Comparison of ENCODE assay signal across 14 cellular contexts in genomic region chr22:19991395-19991644, GRCh38.
"Had no signal": no experiment of that assay in that cellular context is flagged by ENCODE, and none has a peak within 500 bp of the region (broad histone marks: within the 10 kb centered on the region; RNA-seq: fewer than 3 reads in every experiment).

No MANE protein-coding gene starts in this region.

- H3K36me3 ChIP-seq: neutrophil, right lobe of liver had no signal

- H3K9me3 Mint-ChIP-seq: activated naive CD4-positive, alpha-beta T cell treated with anti-CD3 and anti-CD28 coated beads, Interleukin-2, amount 50 U/mL, for 24 hours; activated T-cell treated with anti-CD3 and anti-CD28 coated beads, Interleukin-2, amount 50 U/mL, for 24 hours; naive thymus-derived CD4-positive, alpha-beta T cell; stimulated activated naive CD8-positive, alpha-beta T cell treated with anti-CD3 and anti-CD28 coated beads, Interleukin-15, amount 100 ng/mL, for 72 hours had no signal

- H3K4me3 ChIP-seq: right lobe of liver had no signal

- H3K36me3 Mint-ChIP-seq: activated CD8-positive, alpha-beta memory T cell treated with anti-CD3 and anti-CD28 coated beads, Interleukin-2, amount 10 ng/mL, durations not matched to agents 7 days and 5 days; activated naive CD4-positive, alpha-beta T cell treated with anti-CD3 and anti-CD28 coated beads, Interleukin-2, amount 50 U/mL, for 24 hours; naive thymus-derived CD4-positive, alpha-beta T cell had no signal

- H3K4me1 ChIP-seq: foreskin keratinocyte had no signal

- ATAC-seq: activated CD8-positive, alpha-beta memory T cell treated with anti-CD3 and anti-CD28 coated beads, Interleukin-2, amount 10 ng/mL, durations not matched to agents 7 days and 5 days; foreskin keratinocyte; naive thymus-derived CD4-positive, alpha-beta T cell; right lobe of liver; stimulated activated naive CD8-positive, alpha-beta T cell treated with anti-CD3 and anti-CD28 coated beads, Interleukin-15, amount 100 ng/mL, for 72 hours; T-helper 17 cell had no signal

- DNase-seq: activated CD4-positive, CD25-positive, alpha-beta regulatory T cell; activated CD8-positive, alpha-beta memory T cell treated with anti-CD3 and anti-CD28 coated beads, Interleukin-2, amount 10 ng/mL, durations not matched to agents 7 days and 5 days; activated effector memory CD4-positive, alpha-beta T cell treated with Interleukin-2 at 50 U/mL for 16 hours; activated T-cell treated with anti-CD3 and anti-CD28 coated beads, Interleukin-2, amount 50 U/mL, for 24 hours; foreskin keratinocyte; mammary epithelial cell; naive thymus-derived CD4-positive, alpha-beta T cell; stimulated activated CD4-positive, alpha-beta T cell treated with anti-CD3 and anti-CD28 coated beads, Interleukin-2, amount 100 ng/mL, for 48 hours; stimulated activated CD8-positive, alpha-beta memory T cell treated with anti-CD3 and anti-CD28 coated beads, Interleukin-4, amount 100 ng/mL, for 48 hours; stimulated activated naive CD8-positive, alpha-beta T cell treated with anti-CD3 and anti-CD28 coated beads, Interleukin-15, amount 100 ng/mL, for 72 hours; T-helper 17 cell had no signal

- H3K27me3 ChIP-seq: foreskin keratinocyte, right lobe of liver had no signal

- H3K27me3 Mint-ChIP-seq: activated CD8-positive, alpha-beta memory T cell treated with anti-CD3 and anti-CD28 coated beads, Interleukin-2, amount 10 ng/mL, durations not matched to agents 7 days and 5 days; activated naive CD4-positive, alpha-beta T cell treated with anti-CD3 and anti-CD28 coated beads, Interleukin-2, amount 50 U/mL, for 24 hours; activated T-cell treated with anti-CD3 and anti-CD28 coated beads, Interleukin-2, amount 50 U/mL, for 24 hours; stimulated activated naive CD8-positive, alpha-beta T cell treated with anti-CD3 and anti-CD28 coated beads, Interleukin-15, amount 100 ng/mL, for 72 hours; T-helper 17 cell had no signal

- H3K27ac Mint-ChIP-seq: activated CD8-positive, alpha-beta memory T cell treated with anti-CD3 and anti-CD28 coated beads, Interleukin-2, amount 10 ng/mL, durations not matched to agents 7 days and 5 days; activated naive CD4-positive, alpha-beta T cell treated with anti-CD3 and anti-CD28 coated beads, Interleukin-2, amount 50 U/mL, for 24 hours; activated T-cell treated with anti-CD3 and anti-CD28 coated beads, Interleukin-2, amount 50 U/mL, for 24 hours; stimulated activated naive CD8-positive, alpha-beta T cell treated with anti-CD3 and anti-CD28 coated beads, Interleukin-15, amount 100 ng/mL, for 72 hours had no signal

- H3K27ac ChIP-seq: foreskin keratinocyte, neutrophil, right lobe of liver had no signal

- H3K4me3 Mint-ChIP-seq: activated CD8-positive, alpha-beta memory T cell treated with anti-CD3 and anti-CD28 coated beads, Interleukin-2, amount 10 ng/mL, durations not matched to agents 7 days and 5 days; activated naive CD4-positive, alpha-beta T cell treated with anti-CD3 and anti-CD28 coated beads, Interleukin-2, amount 50 U/mL, for 24 hours; activated T-cell treated with anti-CD3 and anti-CD28 coated beads, Interleukin-2, amount 50 U/mL, for 24 hours; naive thymus-derived CD4-positive, alpha-beta T cell; stimulated activated naive CD8-positive, alpha-beta T cell treated with anti-CD3 and anti-CD28 coated beads, Interleukin-15, amount 100 ng/mL, for 72 hours; T-helper 17 cell had no signal

- H3K4me1 Mint-ChIP-seq: activated CD8-positive, alpha-beta memory T cell treated with anti-CD3 and anti-CD28 coated beads, Interleukin-2, amount 10 ng/mL, durations not matched to agents 7 days and 5 days; activated naive CD4-positive, alpha-beta T cell treated with anti-CD3 and anti-CD28 coated beads, Interleukin-2, amount 50 U/mL, for 24 hours; stimulated activated naive CD8-positive, alpha-beta T cell treated with anti-CD3 and anti-CD28 coated beads, Interleukin-15, amount 100 ng/mL, for 72 hours had no signal

- H3K9me3 ChIP-seq: neutrophil, right lobe of liver had no signal
